In the genomic region with DNA sequence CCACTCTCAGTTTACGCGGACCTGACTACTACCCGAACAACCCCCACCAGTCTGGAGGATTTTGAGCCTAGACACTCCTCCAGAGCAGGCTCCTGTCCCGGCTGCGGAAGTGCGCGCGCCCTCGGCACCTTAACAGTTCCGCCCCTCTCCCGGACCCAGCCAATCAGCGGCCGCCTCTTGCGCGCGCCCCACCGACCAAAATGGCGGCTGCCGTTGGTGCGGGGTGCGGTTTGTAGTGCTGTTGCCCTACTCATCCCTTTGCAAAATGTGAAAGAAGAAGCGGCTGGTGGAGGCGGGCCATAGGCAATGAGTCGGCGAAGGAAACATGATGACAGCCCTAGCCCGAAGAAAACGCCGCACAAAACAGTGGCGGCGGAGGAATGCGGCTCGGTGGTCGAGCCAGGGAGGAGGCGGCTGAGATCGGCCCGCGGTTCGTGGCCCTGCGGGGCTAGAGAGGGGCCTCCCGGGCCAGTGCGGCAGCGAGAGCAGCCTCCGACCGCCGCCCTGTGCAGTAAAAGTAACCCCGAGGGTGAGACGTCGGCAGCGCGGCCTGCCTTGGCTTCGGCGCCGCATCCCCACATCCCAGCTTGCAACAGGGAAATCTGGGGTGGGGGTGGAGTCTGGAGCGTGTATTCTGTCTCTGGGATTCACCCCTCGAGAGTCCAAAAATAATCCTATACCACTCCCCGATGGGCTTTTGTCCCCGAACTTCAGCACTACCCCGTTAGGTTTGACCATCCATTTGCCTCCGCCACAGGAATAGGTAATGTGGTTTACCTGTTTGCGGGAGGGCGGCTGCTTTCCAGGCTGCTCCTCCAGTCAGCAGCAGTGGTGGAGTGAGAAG, we compare ENCODE assay signal across 8 cellular contexts. TPM values are rescaled to one million over a fixed set of nuclear protein-coding genes. Genes with fewer than 3 reads are reported as not detected.
DNase-seq lines count a peak whose midpoint lies in the region; ATAC-seq and TF ChIP-seq lines count a peak whose summit lies in the region.

A gene (plus strand): TSS at position 191 of the 844 bp plus-strand sequence. CDS start 116 bp downstream, at position 307.

- peaks cover 8% of the 10 kb centered on the region for H3K4me1 Mint-ChIP-seq in activated CD4-positive, alpha-beta T cell treated with anti-CD3 and anti-CD28 coated beads, Interleukin-2, amount 10 ng/mL, durations not matched to agents 24 days and 14 days

- H3K4me3 Mint-ChIP-seq in activated CD4-positive, alpha-beta T cell treated with anti-CD3 and anti-CD28 coated beads, Interleukin-2, amount 10 ng/mL, durations not matched to agents 24 days and 14 days: peak within 1 kb of the TSS; percentile 97

- peaks cover 15% of the 10 kb centered on the region for H3K36me3 Mint-ChIP-seq in activated CD4-positive, alpha-beta T cell treated with anti-CD3 and anti-CD28 coated beads, Interleukin-2, amount 10 ng/mL, durations not matched to agents 24 days and 14 days (ENCODE audit: low read depth)

- H3K27ac Mint-ChIP-seq in activated CD4-positive, alpha-beta T cell treated with anti-CD3 and anti-CD28 coated beads, Interleukin-2, amount 10 ng/mL, durations not matched to agents 24 days and 14 days: peak within 1 kb of the TSS; percentile 97

- H3K4me3 ChIP-seq in colonic mucosa: peak within 1 kb of the TSS; percentile 99

- no peaks in the 10 kb centered on the region for H3K9me3 Mint-ChIP-seq in activated CD4-positive, alpha-beta T cell treated with anti-CD3 and anti-CD28 coated beads, Interleukin-2, amount 10 ng/mL, durations not matched to agents 24 days and 14 days

- H3K27me3 Mint-ChIP-seq in activated CD4-positive, alpha-beta T cell treated with anti-CD3 and anti-CD28 coated beads, Interleukin-2, amount 10 ng/mL, durations not matched to agents 24 days and 14 days: peaks cover 2% of the 10 kb centered on the region

- H3K27me3 ChIP-seq in colonic mucosa: no peaks in the 10 kb centered on the region

- peak; percentile 100 for ATAC-seq in HG03439 (IDR thresholded peaks at IDR 0.05; ENCODE audit: unreplicated experiment)

- H3K4me1 ChIP-seq in colonic mucosa: peaks cover 5% of the 10 kb centered on the region

- TF ChIP-seq CTCF in colonic mucosa (IDR thresholded peaks at IDR 0.05): no peak

- H3K27ac ChIP-seq in colonic mucosa: peak within 1 kb of the TSS; percentile 90

- H3K9me3 ChIP-seq in colonic mucosa: no peaks in the 10 kb centered on the region

- H3K36me3 ChIP-seq in colonic mucosa: no peaks in the 10 kb centered on the region

- TF ChIP-seq POLR2A in GM19193 (IDR thresholded peaks at IDR 0.05; ENCODE audit: extremely low read depth, insufficient read depth, insufficient read length): peak; percentile 89

- peak within 1 kb of the TSS; percentile 72 to 78 for H3K9ac ChIP-seq in colonic mucosa (ENCODE audit: low read depth in 2 of 2, low read length in 2 of 2)

- intact Hi-C loops in activated CD4-positive, alpha-beta T cell treated with anti-CD3 and anti-CD28 coated beads, Interleukin-2, amount 10 ng/mL, durations not matched to agents 24 days and 14 days (cut with micrococcal nuclease): loop anchor here (5.0 kb wide), 2 partner anchors 855 to 1960 kb away; a partner anchor contains a TSS
- intact Hi-C loops in colonic mucosa (cut with DNase I): no loop called here

- DNase-seq in AML-193 (lab: John Stamatoyannopoulos, UW) (peak; percentile 71 to 81), NCI-H524 treated with DMSO at 0.1 percent for 48 hours (lab: John Stamatoyannopoulos, UW) (peak; percentile 64), colonic mucosa (peak; percentile 96), kidney tubule cell (ENCODE audit: low spot score) (peak; percentile 92)
- peak; percentile 98 for DNase-seq in activated CD4-positive, alpha-beta T cell treated with anti-CD3 and anti-CD28 coated beads, Interleukin-2, amount 10 ng/mL, durations not matched to agents 24 days and 14 days
- peak; percentile 81 to 89 (median 86) for DNase-seq in stimulated activated CD4-positive, alpha-beta T cell treated with anti-CD3 and anti-CD28 coated beads, Interleukin-1b, Interleukin-23, amount 100 ng/mL, for 24 hours (ENCODE audit: low read depth in 4 of 4, low spot score in 1 of 4)

RNA-seq across cellular contexts. Expression of the gene that starts here (rescaled TPM):
- 10.8 and 12.0 TPM in 2 replicates for total RNA-seq in activated CD4-positive, alpha-beta T cell treated with anti-CD3 and anti-CD28 coated beads, Interleukin-2, amount 10 ng/mL, durations not matched to agents 24 days and 14 days
- 1 to 10 TPM; 5.9 to 6.8 TPM for total RNA-seq in colonic mucosa

Comparison
In these comparisons a context has a peak if more than half of its experiments do, and no peak if none do; other contexts are left out.
1. Peak in every context shown above with its lines: DNase-seq, ATAC-seq, H3K4me3 ChIP-seq and H3K27ac ChIP-seq.